ENCODE assay signal across 1 cellular context in genomic region chr9:30301271-30301963, GRCh38.
TF ChIP-seq lines count a peak whose summit lies in the region.

No MANE protein-coding gene starts in this region.

TF ChIP-seq in GM23338, 12 proteins besides CTCF, POLR2A, EP300 and RAD21 (continued from another document):
- TF ChIP-seq REST (IDR thresholded peaks at IDR 0.05; ENCODE audit: unreplicated experiment) (no peak), CREB1 (CRISPR knock-in tag; IDR thresholded peaks at IDR 0.05; ENCODE audit: low read depth) (no peak), NANOG (IDR thresholded peaks at IDR 0.05; ENCODE audit: borderline replicate concordance) (no peak), ETS1 (IDR thresholded peaks at IDR 0.05) (no peak), EZH2 (IDR thresholded peaks at IDR 0.05; ENCODE audit: low read depth, unreplicated experiment) (no peak), POLR2AphosphoS5 (IDR thresholded peaks at IDR 0.05; ENCODE audit: low read depth) (no peak), ZNF114 (CRISPR knock-in tag; IDR thresholded peaks at IDR 0.05) (no peak), EZH2phosphoT487 (IDR thresholded peaks at IDR 0.05; ENCODE audit: unreplicated experiment) (no peak)
